8 cellular contexts compared by ENCODE assay signal in the genomic region with DNA sequence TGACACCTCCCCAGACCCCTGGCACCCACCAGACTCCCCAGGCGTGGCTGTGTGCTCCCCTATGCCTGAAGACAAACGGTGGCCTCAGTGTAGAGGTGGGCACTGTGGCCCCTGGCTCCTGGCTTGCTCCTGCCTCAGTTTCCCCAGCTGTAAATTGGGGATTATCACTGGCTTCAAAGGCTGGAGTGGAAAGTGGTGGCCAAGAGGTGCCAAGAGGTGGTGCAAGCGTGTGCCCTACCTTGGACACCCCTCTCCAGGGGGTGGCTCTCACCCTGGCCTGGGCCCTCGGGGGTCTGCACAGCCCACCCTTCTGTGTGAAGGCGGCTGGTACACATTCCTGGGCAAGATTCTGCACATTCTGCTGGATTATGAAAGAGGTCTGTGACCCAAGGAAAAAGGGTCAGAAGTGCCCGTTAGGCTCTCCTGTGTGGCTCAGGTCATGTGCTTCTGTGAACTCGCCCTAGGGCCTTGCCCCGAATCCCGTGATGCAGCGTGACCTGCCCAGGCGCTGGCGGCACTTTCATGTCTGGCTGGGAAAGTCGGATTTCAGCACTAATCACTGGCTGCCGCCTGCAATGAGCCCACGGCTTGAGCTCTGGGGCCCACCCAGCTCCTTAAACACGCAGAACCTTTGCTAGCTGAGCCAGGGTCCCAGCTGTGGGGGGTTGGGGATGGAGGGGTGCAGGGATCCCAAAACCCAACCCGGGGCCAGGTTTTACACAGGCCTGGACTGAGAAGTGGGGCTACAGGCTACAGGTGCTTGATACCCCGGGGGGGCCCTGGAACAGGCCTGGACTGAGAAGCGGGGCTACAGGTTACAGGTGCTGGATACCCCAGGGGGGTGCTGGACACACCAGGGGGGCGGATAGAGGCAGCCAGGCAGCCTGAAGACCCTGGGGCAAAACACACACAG.
A peak's percentile ranks its signal among the peaks of the same experiment; 100 is the strongest.
DNase-seq lines count a peak whose midpoint lies in the region; ATAC-seq and TF ChIP-seq lines count a peak whose summit lies in the region.
"Not testable (repeated sequence)": the region's sequence is repeated elsewhere in the genome, so short reads cannot be mapped to it uniquely, and the experiment has no call there.

No MANE protein-coding gene starts in this region.

- not testable (repeated sequence) for H3K36me3 ChIP-seq in CD8-positive, alpha-beta T cell (ENCODE audit: insufficient read depth, low read length); OCI-LY3 (replicated peaks; ENCODE audit: low read depth, low read length); breast epithelium; thyroid gland
- peaks cover 29% of the 10 kb centered on the region for H3K36me3 ChIP-seq in lower lobe of right lung

- peaks cover 18% of the 10 kb centered on the region for H3K4me1 ChIP-seq in CD8-positive, alpha-beta T cell (ENCODE audit: insufficient read depth, low read length)
- H3K4me1 ChIP-seq in OCI-LY3 (ENCODE audit: low read length) (peaks cover 69% of the 10 kb centered on the region), breast epithelium (peaks cover 6 to 38% of the 10 kb centered on the region in 2 donors), lower lobe of right lung (peaks cover 87% of the 10 kb centered on the region), thyroid gland (peaks cover 29 to 68% of the 10 kb centered on the region in 2 donors)

- CTCF ChIA-PET in CD8-positive, alpha-beta T cell (lab: Charles Lee) = not testable (repeated sequence)

- peaks cover 39% of the 10 kb centered on the region for H3K36me3 Mint-ChIP-seq in CD8-positive, alpha-beta T cell
- not testable (repeated sequence) for H3K36me3 Mint-ChIP-seq in glutamatergic neuron (ENCODE audit: unreplicated experiment)

- H3K27me3 Mint-ChIP-seq in CD8-positive, alpha-beta T cell (ENCODE audit: low read depth) = not testable (repeated sequence)
- peaks cover 30% of the 10 kb centered on the region for H3K27me3 Mint-ChIP-seq in glutamatergic neuron (ENCODE audit: unreplicated experiment)

- not testable (repeated sequence) for DNase-seq in CD8-positive, alpha-beta T cell; breast epithelium (ENCODE audit: low spot score in 2 of 2); glutamatergic neuron; lower lobe of right lung; thyroid gland
- peak; percentile 17 for DNase-seq in activated CD8-positive, alpha-beta memory T cell treated with anti-CD3 and anti-CD28 coated beads, Interleukin-2, amount 50 U/mL, for 4 hours
- DNase-seq in retinal pigment epithelial cell (ENCODE audit: low read depth) = peak; percentile 82

- not testable (repeated sequence) for TF ChIP-seq POLR2A in breast epithelium (IDR thresholded peaks at IDR 0.05); thyroid gland (IDR thresholded peaks at IDR 0.05)

- H3K4me3 Mint-ChIP-seq in CD8-positive, alpha-beta T cell = not testable (repeated sequence)
- H3K4me3 Mint-ChIP-seq in glutamatergic neuron (ENCODE audit: unreplicated experiment) = peak overlapping the region; percentile 34

- not testable (repeated sequence) for ATAC-seq in CD8-positive, alpha-beta T cell; lower lobe of right lung

- H3K79me2 ChIP-seq in OCI-LY3 (ENCODE audit: low read length) = peaks cover 99% of the 10 kb centered on the region

- H3K9me3 Mint-ChIP-seq in CD8-positive, alpha-beta T cell = not testable (repeated sequence)
- peaks cover 22% of the 10 kb centered on the region for H3K9me3 Mint-ChIP-seq in glutamatergic neuron (ENCODE audit: unreplicated experiment)

- peaks cover 93% of the 10 kb centered on the region for H4K20me1 ChIP-seq in OCI-LY3 (ENCODE audit: insufficient read depth, low read length)

- not testable (repeated sequence) for H3K27ac ChIP-seq in CD8-positive, alpha-beta T cell (ENCODE audit: low read depth, low read length); OCI-LY3 (ENCODE audit: low read length)
- H3K27ac ChIP-seq in breast epithelium (peak overlapping the region; percentile 74 to 81), lower lobe of right lung (peak overlapping the region; percentile 28), thyroid gland (peak overlapping the region; percentile 22 to 43 (median 31))

- intact Hi-C loops in CD8-positive, alpha-beta T cell (cut with DNase I, micrococcal nuclease); breast epithelium (cut with DNase I; ENCODE audit: low total_unique reads); lower lobe of right lung (cut with DNase I); thyroid gland (cut with DNase I): not testable (repeated sequence)

- H3K9me3 ChIP-seq in CD8-positive, alpha-beta T cell (ENCODE audit: low read length); OCI-LY3 (ENCODE audit: insufficient read depth, low read length); breast epithelium; lower lobe of right lung; thyroid gland: not testable (repeated sequence)

- H2AFZ ChIP-seq in OCI-LY3 (ENCODE audit: low read depth, low read length) = not testable (repeated sequence)

- H3K4me1 Mint-ChIP-seq in CD8-positive, alpha-beta T cell (ENCODE audit: low read depth) = peaks cover 69% of the 10 kb centered on the region
- peaks cover 63% of the 10 kb centered on the region for H3K4me1 Mint-ChIP-seq in glutamatergic neuron (ENCODE audit: low read depth, unreplicated experiment)

- H3K27me3 ChIP-seq in CD8-positive, alpha-beta T cell (ENCODE audit: insufficient read depth, low read length); OCI-LY3 (ENCODE audit: low read depth, low read length); breast epithelium; lower lobe of right lung (ENCODE audit: low read depth); thyroid gland: not testable (repeated sequence)

- WGBS in thyroid gland, 2 donors = 81 to 88% methylated on average over 14 to 17 of the region's 20 CpGs

- H3K9ac ChIP-seq in OCI-LY3 (ENCODE audit: low read length) = not testable (repeated sequence)

- POLR2A ChIA-PET in CD8-positive, alpha-beta T cell (lab: Charles Lee) = not testable (repeated sequence)

- not testable (repeated sequence) for TF ChIP-seq CTCF in CD8-positive, alpha-beta T cell (IDR thresholded peaks at IDR 0.05); OCI-LY3 (IDR thresholded peaks at IDR 0.05; ENCODE audit: low read depth, low read length); breast epithelium (IDR thresholded peaks at IDR 0.05); glutamatergic neuron (IDR thresholded peaks at IDR 0.05; ENCODE audit: partially characterized antibody, unreplicated experiment); lower lobe of right lung (IDR thresholded peaks at IDR 0.05); retinal pigment epithelial cell (conservative IDR thresholded peaks at IDR 0.05; ENCODE audit: low read depth, low read length); thyroid gland (IDR thresholded peaks at IDR 0.05)

- peak overlapping the region; percentile 22; the same call in 1 of the 2 replicates for H3K4me2 ChIP-seq in OCI-LY3 (ENCODE audit: low read length)

- H3K4me3 ChIP-seq in CD8-positive, alpha-beta T cell (ENCODE audit: low read depth, low read length); OCI-LY3 (ENCODE audit: low read length); lower lobe of right lung; retinal pigment epithelial cell (ENCODE audit: low read length); thyroid gland (replicated peaks in 1 of 3): not testable (repeated sequence)
- peak overlapping the region in 1 of 3 donors; percentile 37 for H3K4me3 ChIP-seq in breast epithelium

- H3K27ac Mint-ChIP-seq in CD8-positive, alpha-beta T cell = peak overlapping the region; percentile 41
- peak overlapping the region; percentile 70 for H3K27ac Mint-ChIP-seq in glutamatergic neuron (ENCODE audit: unreplicated experiment)
